In the genomic region with DNA sequence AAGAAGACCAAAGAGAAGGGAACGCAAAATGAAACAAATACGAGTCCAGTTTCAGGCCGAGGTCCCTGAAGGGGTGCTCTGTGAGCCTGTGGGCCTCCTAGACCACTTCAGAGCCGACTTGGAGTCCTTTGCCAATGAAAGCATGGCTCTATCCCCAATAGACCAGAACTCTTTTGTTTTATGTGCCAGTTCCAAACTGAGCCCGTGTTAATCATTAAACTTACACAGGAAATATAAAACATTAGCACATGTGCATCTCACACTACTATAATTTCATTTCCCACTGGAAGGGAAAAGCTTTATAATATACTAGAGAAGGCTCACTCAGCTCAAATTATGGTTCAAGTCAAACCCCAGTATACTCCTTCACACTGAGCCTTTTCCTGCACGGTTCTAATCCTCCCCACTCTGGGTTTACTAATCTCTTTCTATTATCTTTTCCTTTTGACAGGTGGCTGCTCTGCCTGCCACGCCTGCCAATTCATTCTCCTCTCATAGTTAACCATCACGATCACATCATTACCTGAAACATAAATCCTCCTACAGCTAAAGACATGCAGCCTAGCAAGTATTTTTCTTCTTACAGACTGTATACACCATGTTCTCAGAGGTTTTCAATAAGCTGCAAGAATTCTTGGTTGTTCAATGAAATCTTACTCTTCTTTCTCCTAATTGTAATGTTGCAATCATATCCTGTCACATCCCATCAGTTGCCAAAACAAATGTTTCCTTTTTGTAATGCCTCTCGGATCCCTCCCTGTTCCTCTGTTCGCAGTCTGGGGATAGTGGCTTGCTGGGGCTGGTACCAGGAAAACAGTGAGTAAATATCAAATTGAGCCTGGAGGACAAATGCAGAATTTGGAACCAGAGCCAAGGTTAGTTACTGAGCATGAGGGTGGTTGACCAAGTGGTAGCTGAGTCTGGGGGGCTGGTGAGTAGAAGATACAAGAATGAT, we compare ENCODE assay signal across 13 cellular contexts. TPM values are rescaled to one million over a fixed set of nuclear protein-coding genes. Genes with fewer than 3 reads are reported as not detected.
DNase-seq lines count a peak whose midpoint lies in the region; ATAC-seq and TF ChIP-seq lines count a peak whose summit lies in the region.
"Had no signal": no experiment of that assay in that cellular context is flagged by ENCODE, and none has a peak within 500 bp of the region (broad histone marks: within the 10 kb centered on the region; RNA-seq: fewer than 3 reads in every experiment).

No MANE protein-coding gene starts in this region.

- intact Hi-C loops in left cardiac atrium (cut with DNase I) (no loop called here), aorta (cut with DNase I) (no loop called here)

- no peaks in the 10 kb centered on the region for H3K27me3 ChIP-seq in right atrium auricular region
- peaks cover 0 to 1% of the 10 kb centered on the region in 2 donors for H3K27me3 ChIP-seq in aorta (ENCODE audit: control insufficient read depth in 1 of 2, insufficient read depth in 2 of 2, low read length in 1 of 2)
- H3K27me3 ChIP-seq: dorsolateral prefrontal cortex had no signal

- peaks cover 11% of the 10 kb centered on the region for H3K27me3 Mint-ChIP-seq in activated T-cell treated with anti-CD3 and anti-CD28 coated beads, Interleukin-2, amount 50 U/mL, for 4 hours (ENCODE audit: low read depth)

- H3K4me1 ChIP-seq in right atrium auricular region, result peaks cover 0 to 4% of the 10 kb centered on the region in 2 donors
- H3K4me1 ChIP-seq in aorta (ENCODE audit: control insufficient read depth in 1 of 2, insufficient read depth in 2 of 2, low read length in 2 of 2), result no peaks in the 10 kb centered on the region

- no peak for DNase-seq in left cardiac atrium
- DNase-seq in right atrium auricular region (ENCODE audit: low spot score), result no peak
- DNase-seq in NCI-H82 (lab: John Stamatoyannopoulos, UW), result peak; percentile 97
- DNase-seq in fibroblast of pulmonary artery (ENCODE audit: low read depth), result peak; percentile 27
- DNase-seq in aorta, result no peak
- DNase-seq in superior temporal gyrus (ENCODE audit: extremely low spot score), result no peak
- DNase-seq in activated T-cell treated with anti-CD3 and anti-CD28 coated beads, Interleukin-2, amount 50 U/mL, for 4 hours, result no peak
- DNase-seq: activated CD8-positive, alpha-beta T cell treated with anti-CD3 and anti-CD28 coated beads for 36 hours; anterior cingulate cortex; NCI-H774 had no signal

- H3K4me3 Mint-ChIP-seq in activated T-cell treated with anti-CD3 and anti-CD28 coated beads, Interleukin-2, amount 50 U/mL, for 4 hours, result no peak overlapping the region
- H3K4me3 Mint-ChIP-seq: activated CD8-positive, alpha-beta T cell treated with anti-CD3 and anti-CD28 coated beads for 36 hours had no signal

- ATAC-seq in left cardiac atrium (peak; percentile 23 to 47), aorta (ENCODE audit: low FRiP score) (peak; percentile 48), GM18909 (IDR thresholded peaks at IDR 0.05; ENCODE audit: poor library complexity, unreplicated experiment) (no peak)
- no peak for ATAC-seq in activated T-cell treated with anti-CD3 and anti-CD28 coated beads, Interleukin-2, amount 50 U/mL, for 4 hours
- ATAC-seq: activated CD8-positive, alpha-beta T cell treated with anti-CD3 and anti-CD28 coated beads for 36 hours had no signal

- 37 to 39% methylated on average over 10 of the region's 10 CpGs for WGBS in aorta, 2 donors

- H3K36me3 ChIP-seq in right atrium auricular region (no peaks in the 10 kb centered on the region), aorta (ENCODE audit: control insufficient read depth in 1 of 2, insufficient read depth in 2 of 2, low read length in 1 of 2) (no peaks in the 10 kb centered on the region)

- H3K36me3 Mint-ChIP-seq in activated T-cell treated with anti-CD3 and anti-CD28 coated beads, Interleukin-2, amount 50 U/mL, for 4 hours (ENCODE audit: insufficient read depth), result no peaks in the 10 kb centered on the region

- TF ChIP-seq CTCF in right atrium auricular region (IDR thresholded peaks at IDR 0.05) (no peak), fibroblast of pulmonary artery (IDR thresholded peaks at IDR 0.05; ENCODE audit: low read length, missing control alignments) (no peak)

- H3K4me3 ChIP-seq in right atrium auricular region, result no peak overlapping the region
- H3K4me3 ChIP-seq in fibroblast of pulmonary artery (replicated peaks; ENCODE audit: low read depth, low read length), result no peak overlapping the region
- no peak overlapping the region for H3K4me3 ChIP-seq in aorta (ENCODE audit: low read length in 2 of 2)
- H3K4me3 ChIP-seq: dorsolateral prefrontal cortex had no signal

- H3K9me3 Mint-ChIP-seq in activated T-cell treated with anti-CD3 and anti-CD28 coated beads, Interleukin-2, amount 50 U/mL, for 4 hours, result no peaks in the 10 kb centered on the region
- H3K9me3 Mint-ChIP-seq: activated CD8-positive, alpha-beta T cell treated with anti-CD3 and anti-CD28 coated beads for 36 hours; activated T-helper 2 cell treated with anti-CD3 and anti-CD28 coated beads, Interferon-gamma antibody, Interleukin-2, Interleukin-4, amounts not matched to agents 10 μg/mL and 5 μg/mL and 100 μg/mL, durations not matched to agents 14 hours and 24 hours and 36 hours had no signal

- no peaks in the 10 kb centered on the region for H3K9me3 ChIP-seq in right atrium auricular region
- no peaks in the 10 kb centered on the region for H3K9me3 ChIP-seq in aorta (ENCODE audit: control insufficient read depth, low read length)

- peak overlapping the region in 1 of 2 donors; percentile 27 for H3K27ac ChIP-seq in right atrium auricular region
- no peak overlapping the region for H3K27ac ChIP-seq in aorta (ENCODE audit: low read depth in 1 of 2, low read length in 2 of 2)

- no peaks in the 10 kb centered on the region for H3K4me1 Mint-ChIP-seq in activated T-cell treated with anti-CD3 and anti-CD28 coated beads, Interleukin-2, amount 50 U/mL, for 4 hours (ENCODE audit: low read depth)

RNA-seq across cellular contexts. Expression of a gene that starts 18.8 kb away (rescaled TPM):
- total RNA-seq in left cardiac atrium, result 10 to 100 TPM; 16.1 to 17.8 TPM
- 10 to 100 TPM; 11.8 to 14.4 TPM for total RNA-seq in right atrium auricular region
- total RNA-seq in aorta, result 10 to 100 TPM; 24.9 to 27.1 TPM
- polyA plus RNA-seq in aorta, result 10 to 100 TPM in 1 of 2 donors, 1 to 10 TPM in 1; 5.4 to 10.3 TPM
- total RNA-seq in activated T-cell treated with anti-CD3 and anti-CD28 coated beads, Interleukin-2, amount 50 U/mL, for 4 hours, result under 1 TPM; 0.14 to 0.33 (median 0.26) TPM

Comparison
In these comparisons a context has a peak if more than half of its experiments do, and no peak if none do; other contexts are left out.
1. ATAC-seq: peak in left cardiac atrium (2 of 2) and aorta (single experiment); none in GM18909 (single experiment) and activated T-cell treated with anti-CD3 and anti-CD28 coated beads, Interleukin-2, amount 50 U/mL, for 4 hours (0 of 2).
2. DNase-seq: peak in NCI-H82 (single experiment) and fibroblast of pulmonary artery (single experiment); none in left cardiac atrium (single experiment), right atrium auricular region (single experiment), aorta (0 of 2), superior temporal gyrus (single experiment) and activated T-cell treated with anti-CD3 and anti-CD28 coated beads, Interleukin-2, amount 50 U/mL, for 4 hours (single experiment).
3. RNA of a gene that starts 18.8 kb away (total RNA-seq): 24.9 to 27.1 TPM in aorta, 16.1 to 17.8 TPM in left cardiac atrium and 11.8 to 14.4 TPM in right atrium auricular region; 0.14 to 0.33 TPM in activated T-cell treated with anti-CD3 and anti-CD28 coated beads, Interleukin-2, amount 50 U/mL, for 4 hours; every median in the first group is over 4 times any median in the second.